In genomic region chr1:53049574-53049967, GRCh38 we compare ENCODE assay signal across 13 cellular contexts. TPM values are rescaled to one million over a fixed set of nuclear protein-coding genes. Genes with fewer than 3 reads are reported as not detected.
"Had no signal": no experiment of that assay in that cellular context is flagged by ENCODE, and none has a peak within 500 bp of the region (broad histone marks: within the 10 kb centered on the region; RNA-seq: fewer than 3 reads in every experiment).

No MANE protein-coding gene starts in this region.

- H3K9ac ChIP-seq: neural progenitor cell had no signal

- H3K27me3 Mint-ChIP-seq: activated naive CD4-positive, alpha-beta T cell treated with anti-CD3 and anti-CD28 coated beads, Interleukin-2, amount 50 U/mL, for 24 hours; effector memory CD8-positive, alpha-beta T cell; T-helper 17 cell had no signal

- H3K27ac ChIP-seq: neural progenitor cell, ovary, suprapubic skin had no signal

- H2AFZ ChIP-seq: neural progenitor cell had no signal

- H3K4me3 ChIP-seq: neural progenitor cell, ovary, suprapubic skin had no signal

- H3K4me3 Mint-ChIP-seq: activated naive CD4-positive, alpha-beta T cell treated with anti-CD3 and anti-CD28 coated beads, Interleukin-2, amount 50 U/mL, for 24 hours; effector memory CD8-positive, alpha-beta T cell; immature natural killer cell; neural progenitor cell; T-helper 17 cell had no signal

- H3K4me2 ChIP-seq: neural progenitor cell had no signal

- DNase-seq: activated CD4-positive, alpha-beta T cell treated with anti-CD3 and anti-CD28 coated beads, Interleukin-2, amount 50 U/mL, for 4 hours; activated T-cell treated with anti-CD3 and anti-CD28 coated beads, Interleukin-2, amount 50 U/mL, for 1 hour; effector memory CD8-positive, alpha-beta T cell; erythroblast; immature natural killer cell; ovary; stimulated activated CD4-positive, alpha-beta T cell treated with anti-CD3 and anti-CD28 coated beads, Interleukin-4, amount 100 ng/mL, for 1 hour; stimulated activated CD8-positive, alpha-beta memory T cell treated with anti-CD3 and anti-CD28 coated beads, Interleukin-4, amount 100 ng/mL, for 48 hours; stimulated activated naive CD8-positive, alpha-beta T cell treated with anti-CD3 and anti-CD28 coated beads, Interleukin-15, Interleukin-2, amounts not matched to agents 100 U/mL and 50 U/mL, for 24 hours; T-helper 17 cell had no signal

- H3K27ac Mint-ChIP-seq: activated naive CD4-positive, alpha-beta T cell treated with anti-CD3 and anti-CD28 coated beads, Interleukin-2, amount 50 U/mL, for 24 hours; effector memory CD8-positive, alpha-beta T cell; immature natural killer cell; neural progenitor cell; T-helper 17 cell had no signal

- H3K36me3 ChIP-seq: neural progenitor cell, ovary had no signal

- H3K9me3 Mint-ChIP-seq: activated naive CD4-positive, alpha-beta T cell treated with anti-CD3 and anti-CD28 coated beads, Interleukin-2, amount 50 U/mL, for 24 hours; effector memory CD8-positive, alpha-beta T cell; immature natural killer cell; neural progenitor cell had no signal

- H3K9me3 ChIP-seq: ovary, suprapubic skin had no signal

- H3K27me3 ChIP-seq: neural progenitor cell, ovary, suprapubic skin had no signal

RNA-seq across cellular contexts. Expression of gene PODN, which starts 12.4 kb away (rescaled TPM):
- total RNA-seq: T-helper 17 cell had no signal
